In genomic region chr21:41641821-41642368, GRCh38 we compare ENCODE assay signal across 10 cellular contexts.
A peak's percentile ranks its signal among the peaks of the same experiment; 100 is the strongest.
DNase-seq lines count a peak whose midpoint lies in the region; ATAC-seq, FAIRE-seq and TF ChIP-seq lines count a peak whose summit lies in the region.
"Had no signal": no experiment of that assay in that cellular context is flagged by ENCODE, and none has a peak within 500 bp of the region (broad histone marks: within the 10 kb centered on the region; RNA-seq: fewer than 3 reads in every experiment).

No MANE protein-coding gene starts in this region.

- peaks cover 21% of the 10 kb centered on the region for H3K4me1 Mint-ChIP-seq in neural crest cell
- H3K4me1 Mint-ChIP-seq: B cell had no signal

- no peaks in the 10 kb centered on the region for H3K36me3 ChIP-seq in esophagus muscularis mucosa
- H3K36me3 ChIP-seq in spleen = no peaks in the 10 kb centered on the region

- H3K4me3 ChIP-seq in esophagus muscularis mucosa = no peak overlapping the region
- H3K4me3 ChIP-seq in spleen = no peak overlapping the region

- H3K4me1 ChIP-seq in esophagus muscularis mucosa (peaks cover 0 to 16% (median 8%) of the 10 kb centered on the region in 4 donors), spleen (no peaks in the 10 kb centered on the region)

- TF ChIP-seq EP300 in esophagus muscularis mucosa (IDR thresholded peaks at IDR 0.05) = no peak

- H3K27ac Mint-ChIP-seq in neural crest cell (ENCODE audit: unreplicated experiment) = peak overlapping the region; percentile 57
- H3K27ac Mint-ChIP-seq: B cell; stimulated activated naive CD8-positive, alpha-beta T cell treated with anti-CD3 and anti-CD28 coated beads, Interleukin-15, amount 100 ng/mL, for 72 hours had no signal

- ATAC-seq in HG02798 (IDR thresholded peaks at IDR 0.05; ENCODE audit: poor library complexity, unreplicated experiment) (no peak), GM19324 (IDR thresholded peaks at IDR 0.05; ENCODE audit: low FRiP score, unreplicated experiment) (no peak)
- ATAC-seq: stimulated activated naive CD8-positive, alpha-beta T cell treated with anti-CD3 and anti-CD28 coated beads, Interleukin-15, amount 100 ng/mL, for 72 hours had no signal

- no peaks in the 10 kb centered on the region for H3K27me3 Mint-ChIP-seq in neural crest cell (ENCODE audit: low read depth)

- peak; percentile 93 for DNase-seq in NCI-H226
- no peak for DNase-seq in esophagus muscularis mucosa (ENCODE audit: extremely low spot score)
- no peak for DNase-seq in neural crest cell (ENCODE audit: low read depth, low spot score)
- DNase-seq in spleen = no peak
- no peak for DNase-seq in NCI-H1417 treated with DMSO at 0.1 percent for 48 hours (lab: John Stamatoyannopoulos, UW)
- DNase-seq: stimulated activated naive CD8-positive, alpha-beta T cell treated with anti-CD3 and anti-CD28 coated beads, Interleukin-15, amount 100 ng/mL, for 72 hours had no signal

- TF ChIP-seq POLR2A in esophagus muscularis mucosa (IDR thresholded peaks at IDR 0.05; ENCODE audit: low read depth) (no peak), spleen (IDR thresholded peaks at IDR 0.05) (no peak)

- H3K36me3 Mint-ChIP-seq in neural crest cell (ENCODE audit: low read depth) = no peaks in the 10 kb centered on the region

- no peak for TF ChIP-seq CTCF in esophagus muscularis mucosa (IDR thresholded peaks at IDR 0.05)
- TF ChIP-seq CTCF in neural crest cell (conservative IDR thresholded peaks at IDR 0.05) = no peak
- TF ChIP-seq CTCF in spleen (IDR thresholded peaks at IDR 0.05 in 8 of 11, conservative IDR thresholded peaks at IDR 0.05 in 3 of 11) = no peak

- peak; percentile 89 for FAIRE-seq in A204.1 (lab: Jason Lieb, UNC)

- H3K27me3 ChIP-seq in esophagus muscularis mucosa = peaks cover 0 to 19% (median 0%) of the 10 kb centered on the region in 4 donors
- H3K27me3 ChIP-seq in spleen (replicated peaks in 1 of 7) = peaks cover 0 to 52% (median 0%) of the 10 kb centered on the region in 7 donors

- H3K27ac ChIP-seq in esophagus muscularis mucosa (replicated peaks in 1 of 4) = peak overlapping the region; percentile 55 to 77 (median 67)
- no peak overlapping the region for H3K27ac ChIP-seq in spleen

- intact Hi-C loops in esophagus muscularis mucosa (cut with DNase I) (no loop called here), spleen (cut with DNase I; ENCODE audit: low total_unique reads) (no loop called here)

- no peak overlapping the region for H3K4me3 Mint-ChIP-seq in neural crest cell
- H3K4me3 Mint-ChIP-seq: B cell; stimulated activated naive CD8-positive, alpha-beta T cell treated with anti-CD3 and anti-CD28 coated beads, Interleukin-15, amount 100 ng/mL, for 72 hours had no signal

- H3K9me3 Mint-ChIP-seq in neural crest cell = no peaks in the 10 kb centered on the region
- H3K9me3 Mint-ChIP-seq: stimulated activated naive CD8-positive, alpha-beta T cell treated with anti-CD3 and anti-CD28 coated beads, Interleukin-15, amount 100 ng/mL, for 72 hours had no signal

- 41% methylated on average over 11 of the region's 11 CpGs for WGBS in esophagus muscularis mucosa
- 24 to 48% (median 37%) methylated on average over 11 of the region's 11 CpGs for WGBS in spleen, 5 donors

- H3K9me3 ChIP-seq in esophagus muscularis mucosa (peaks cover 0 to 7% (median 0%) of the 10 kb centered on the region in 4 donors), spleen (peaks cover 0 to 5% (median 0%) of the 10 kb centered on the region in 8 donors)

Comparison
In these comparisons a context has a peak if more than half of its experiments do, and no peak if none do; other contexts are left out.
1. H3K27ac ChIP-seq: peak in esophagus muscularis mucosa (4 of 4); none in spleen (0 of 8).